Comparison of ENCODE assay signal across 16 cellular contexts in the genomic region with DNA sequence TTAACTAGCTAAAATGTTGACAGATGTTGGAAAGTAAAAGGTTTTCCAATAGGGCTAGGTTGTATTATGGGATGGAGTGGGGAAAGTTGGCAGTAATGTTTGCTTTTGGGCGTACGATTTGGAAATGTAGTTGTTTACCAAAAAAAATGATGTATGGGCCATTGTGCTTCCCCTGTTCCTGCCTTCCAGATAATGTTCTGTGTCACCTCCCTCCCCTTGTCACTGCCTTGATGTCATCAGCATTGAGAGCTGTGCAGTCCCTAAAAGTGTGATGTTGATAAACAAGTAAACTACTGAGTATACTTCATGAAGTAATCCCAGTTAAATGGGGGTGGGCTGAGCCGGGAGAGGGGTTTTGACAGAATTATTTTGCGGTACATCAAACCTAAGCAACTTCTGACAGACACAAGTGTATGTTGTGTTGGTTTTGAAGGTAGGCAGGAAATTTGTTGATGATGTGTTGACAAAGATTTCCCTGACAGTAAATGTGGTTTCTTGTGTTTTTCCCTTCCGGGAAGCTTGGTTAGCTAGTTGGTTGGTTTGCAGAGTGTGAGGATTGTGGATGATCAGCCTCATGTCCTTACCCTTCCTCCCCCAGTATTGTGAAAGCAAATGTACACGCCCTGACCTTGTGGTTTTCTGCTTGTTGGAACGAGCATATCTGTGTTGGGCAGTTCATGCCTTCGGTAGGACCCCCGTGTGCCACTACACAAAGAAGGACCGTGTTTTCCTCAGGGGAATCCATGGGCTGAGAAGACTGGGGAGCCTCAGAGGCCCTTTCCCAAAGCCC.
DNase-seq lines count a peak whose midpoint lies in the region; ATAC-seq and TF ChIP-seq lines count a peak whose summit lies in the region.
"Had no signal": no experiment of that assay in that cellular context is flagged by ENCODE, and none has a peak within 500 bp of the region (broad histone marks: within the 10 kb centered on the region; RNA-seq: fewer than 3 reads in every experiment).

No MANE protein-coding gene starts in this region.

- TF ChIP-seq CTCF in DND-41 (IDR thresholded peaks at IDR 0.05; ENCODE audit: borderline replicate concordance, extremely low read depth, low read length, poor library complexity, severe bottlenecking), result no peak
- TF ChIP-seq CTCF in Calu3 (IDR thresholded peaks at IDR 0.05; ENCODE audit: unreplicated experiment), result no peak
- TF ChIP-seq CTCF in SK-N-SH (IDR thresholded peaks at IDR 0.05), result no peak

- CTCF ChIA-PET in Calu3 (lab: Charles Lee), result interaction anchor here (0.7 kb wide), 1 partner anchor 93 kb away, joined by 3 read pairs; no protein-coding TSS in a partner anchor
- CTCF ChIA-PET in SK-N-SH (lab: Yijun Ruan, JAX), result no interaction called here

- no peaks in the 10 kb centered on the region for H3K9me3 ChIP-seq in DND-41 (ENCODE audit: insufficient read depth, low read length, severe bottlenecking)
- H3K9me3 ChIP-seq in SK-N-SH, result no peaks in the 10 kb centered on the region
- H3K9me3 ChIP-seq: gastrocnemius medialis, Peyer's patch, right atrium auricular region had no signal

- no peak overlapping the region for H3K9ac ChIP-seq in DND-41 (ENCODE audit: low read depth, low read length)
- no peak overlapping the region for H3K9ac ChIP-seq in SK-N-SH

- H3K4me3 Mint-ChIP-seq in activated T-helper 17 cell treated with anti-CD3 and anti-CD28 coated beads, Interleukin-2, amount 50 U/mL, for 72 hours, result no peak overlapping the region
- no peak overlapping the region for H3K4me3 Mint-ChIP-seq in Calu3 (ENCODE audit: low read depth, unreplicated experiment)
- H3K4me3 Mint-ChIP-seq: neural crest cell had no signal

- POLR2A ChIA-PET in SK-N-SH (lab: Yijun Ruan, JAX), result no interaction called here

- no peak overlapping the region for H3K4me2 ChIP-seq in DND-41 (ENCODE audit: insufficient read depth, low read length)
- no peak overlapping the region for H3K4me2 ChIP-seq in SK-N-SH

- intact Hi-C loops in Calu3 (cut with micrococcal nuclease; ENCODE audit: unreplicated experiment), result no loop called here

- 93% methylated on average over 10 of the region's 10 CpGs for WGBS in SK-N-SH (ENCODE audit: low lambda C conversion rate)

- H3K27me3 ChIP-seq in DND-41 (ENCODE audit: insufficient read depth, low read length, poor library complexity) (no peaks in the 10 kb centered on the region), SK-N-SH (ENCODE audit: insufficient read depth) (no peaks in the 10 kb centered on the region)
- H3K27me3 ChIP-seq: gastrocnemius medialis, Peyer's patch, right atrium auricular region had no signal

- H3K27me3 Mint-ChIP-seq in activated T-helper 17 cell treated with anti-CD3 and anti-CD28 coated beads, Interleukin-2, amount 50 U/mL, for 72 hours, result no peaks in the 10 kb centered on the region
- H3K27me3 Mint-ChIP-seq in Calu3 (ENCODE audit: unreplicated experiment), result no peaks in the 10 kb centered on the region

- no TSS peak for BruUV-seq in Calu3 (replicated peaks; lab: Mats Ljungman, UMichigan)

- H3K4me1 ChIP-seq in DND-41 (ENCODE audit: insufficient read depth, low read length) (no peaks in the 10 kb centered on the region), SK-N-SH (ENCODE audit: control insufficient read depth in 1 of 2, insufficient read depth in 2 of 2, low read depth in 1 of 2, low read length in 1 of 2) (peaks cover 3% of the 10 kb centered on the region in 2 experiments)

- TF ChIP-seq EP300 in SK-N-SH (IDR thresholded peaks at IDR 0.05; ENCODE audit: borderline replicate concordance in 1 of 2, low read depth in 1 of 2, low read length in 1 of 2), result no peak

- H3K27ac Mint-ChIP-seq in activated T-helper 17 cell treated with anti-CD3 and anti-CD28 coated beads, Interleukin-2, amount 50 U/mL, for 72 hours, result peak overlapping the region; percentile 24
- no peak overlapping the region for H3K27ac Mint-ChIP-seq in Calu3 (ENCODE audit: unreplicated experiment)

- no peak for TF ChIP-seq RAD21 in SK-N-SH (IDR thresholded peaks at IDR 0.05; ENCODE audit: low read length)

- H2AFZ ChIP-seq in DND-41 (ENCODE audit: low read depth, low read length) (no peak overlapping the region), SK-N-SH (ENCODE audit: low read depth) (no peak overlapping the region)

- peaks cover 67% of the 10 kb centered on the region for H3K36me3 Mint-ChIP-seq in activated T-helper 17 cell treated with anti-CD3 and anti-CD28 coated beads, Interleukin-2, amount 50 U/mL, for 72 hours (ENCODE audit: low read depth)
- peaks cover 17% of the 10 kb centered on the region for H3K36me3 Mint-ChIP-seq in Calu3 (ENCODE audit: insufficient read depth, unreplicated experiment)

- no peaks in the 10 kb centered on the region for H3K9me3 Mint-ChIP-seq in activated T-helper 17 cell treated with anti-CD3 and anti-CD28 coated beads, Interleukin-2, amount 50 U/mL, for 72 hours
- H3K9me3 Mint-ChIP-seq in Calu3 (ENCODE audit: low read depth, unreplicated experiment), result no peaks in the 10 kb centered on the region
- H3K9me3 Mint-ChIP-seq: neural crest cell had no signal

- H4K20me1 ChIP-seq in DND-41 (ENCODE audit: insufficient read depth, low read length), result no peaks in the 10 kb centered on the region
- no peaks in the 10 kb centered on the region for H4K20me1 ChIP-seq in SK-N-SH (ENCODE audit: insufficient read depth)

- no peaks in the 10 kb centered on the region for H3K9me2 ChIP-seq in SK-N-SH

- H3K79me2 ChIP-seq in DND-41 (ENCODE audit: insufficient read depth, low read length) (no peaks in the 10 kb centered on the region), SK-N-SH (ENCODE audit: insufficient read depth) (no peaks in the 10 kb centered on the region)

- ATAC-seq in DND-41 (ENCODE audit: insufficient read depth, low read depth) (no peak), left lobe of liver (peak; percentile 22)
- ATAC-seq in activated T-helper 17 cell treated with anti-CD3 and anti-CD28 coated beads, Interleukin-2, amount 50 U/mL, for 72 hours (replicated peaks), result no peak
- ATAC-seq: gastrocnemius medialis had no signal

- no peaks in the 10 kb centered on the region for H3F3A ChIP-seq in SK-N-SH (replicated peaks; ENCODE audit: insufficient read depth)

- H3K27ac ChIP-seq in DND-41 (ENCODE audit: low read length), result peak overlapping the region; percentile 44
- H3K27ac ChIP-seq in SK-N-SH (ENCODE audit: low read depth in 2 of 2, low read length in 1 of 2), result no peak overlapping the region
- H3K27ac ChIP-seq: gastrocnemius medialis, Peyer's patch, right atrium auricular region had no signal

- H3K4me3 ChIP-seq in DND-41 (ENCODE audit: low read depth in 1 of 2, low read length in 2 of 2) (no peak overlapping the region), SK-N-SH (ENCODE audit: low read depth in 2 of 2, low read length in 1 of 2) (no peak overlapping the region)
- H3K4me3 ChIP-seq in Jurkat, Clone E6-1 (ENCODE audit: low read length), result no peak overlapping the region
- H3K4me3 ChIP-seq: gastrocnemius medialis, Peyer's patch, right atrium auricular region had no signal

- peaks cover 2% of the 10 kb centered on the region for H3K4me1 Mint-ChIP-seq in activated T-helper 17 cell treated with anti-CD3 and anti-CD28 coated beads, Interleukin-2, amount 50 U/mL, for 72 hours
- H3K4me1 Mint-ChIP-seq in Calu3 (ENCODE audit: low read depth, unreplicated experiment), result peaks cover 4% of the 10 kb centered on the region

- peaks cover 74% of the 10 kb centered on the region for H3K36me3 ChIP-seq in DND-41 (ENCODE audit: insufficient read depth, low read length)
- peaks cover 23 to 55% of the 10 kb centered on the region in 2 experiments for H3K36me3 ChIP-seq in SK-N-SH (replicated peaks in 1 of 2; ENCODE audit: control insufficient read depth in 1 of 2, insufficient read depth in 2 of 2, low read length in 1 of 2)

- DNase-seq in DND-41, result no peak
- DNase-seq in Jurkat, Clone E6-1 (ENCODE audit: low read depth, low spot score), result peak; percentile 79
- no peak for DNase-seq in left lobe of liver (ENCODE audit: low spot score)
- no peak for DNase-seq in Calu3
- no peak for DNase-seq in SK-N-SH
- no peak for DNase-seq in NCI-H2029 treated with DMSO at 0.1 percent for 48 hours (lab: John Stamatoyannopoulos, UW)
- DNase-seq: activated CD4-positive, CD25-positive, alpha-beta regulatory T cell treated with anti-CD3 and anti-CD28 coated beads, Interleukin-2, amount 50 U/mL, for 72 hours; cerebellar nuclear complex; DMS153; gastrocnemius medialis; NCI-H2029; NCI-H774; Peyer's patch had no signal

TF ChIP-seq in SK-N-SH, 30 proteins besides CTCF, POLR2A, EP300 and RAD21:
- TF ChIP-seq PBX3 (IDR thresholded peaks at IDR 0.05), result no peak
TF ChIP-seq in SK-N-SH: peak in this region for 0.
